ENCODE assay signal across 9 cellular contexts in the genomic region with DNA sequence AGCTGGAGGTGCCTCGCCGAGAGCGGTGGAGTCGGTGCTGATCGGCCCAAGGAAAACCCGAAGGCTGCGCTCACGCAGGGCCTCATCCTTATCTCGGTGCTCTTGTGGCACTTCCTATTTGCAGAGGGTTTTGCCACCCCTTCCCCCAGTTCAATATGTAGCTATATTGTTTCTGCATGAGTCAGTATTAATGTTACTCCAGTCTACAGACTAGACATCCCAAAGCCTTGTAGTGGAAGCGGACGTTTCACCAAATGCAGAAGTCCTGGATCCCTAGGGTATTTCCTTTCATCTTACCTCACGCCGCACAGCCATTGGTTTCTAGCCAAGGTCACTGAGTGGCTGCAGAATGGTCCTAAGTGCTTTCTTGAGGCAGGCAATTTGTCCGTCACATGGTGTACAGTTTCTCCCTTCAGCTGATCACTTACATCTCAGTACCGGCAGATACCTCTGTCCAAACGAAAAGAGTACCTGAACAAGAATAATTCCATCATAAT. TPM values are rescaled to one million over a fixed set of nuclear protein-coding genes. Genes with fewer than 3 reads are reported as not detected.
DNase-seq lines count a peak whose midpoint lies in the region; ATAC-seq, FAIRE-seq and TF ChIP-seq lines count a peak whose summit lies in the region.
"Not testable (repeated sequence)": the region's sequence is repeated elsewhere in the genome, so short reads cannot be mapped to it uniquely, and the experiment has no call there.
"Had no signal": no experiment of that assay in that cellular context is flagged by ENCODE, and none has a peak within 500 bp of the region (broad histone marks: within the 10 kb centered on the region; RNA-seq: fewer than 3 reads in every experiment).

No MANE protein-coding gene starts in this region.

- not testable (repeated sequence) for TF ChIP-seq EP300 in GM12878 (IDR thresholded peaks at IDR 0.05; ENCODE audit: borderline replicate concordance in 1 of 2, control insufficient read depth in 1 of 2, low read depth in 2 of 2, low read length in 2 of 2)

- TF ChIP-seq CTCF in CD4-positive, alpha-beta T cell (IDR thresholded peaks at IDR 0.05); GM12878 (IDR thresholded peaks at IDR 0.05 in 2 of 3, conservative IDR thresholded peaks at IDR 0.05 in 1 of 3; ENCODE audit: control insufficient read depth in 2 of 3, extremely low read depth in 1 of 3, insufficient read depth in 1 of 3, low read depth in 3 of 3, low read length in 3 of 3): not testable (repeated sequence)

- RAD21 ChIA-PET in GM12878 (lab: Charles Lee; ENCODE audit: unreplicated experiment), result not testable (repeated sequence)

- not testable (repeated sequence) for H3K9me3 ChIP-seq in CD4-positive, alpha-beta T cell (ENCODE audit: control insufficient read depth, low read length); GM12878 (replicated peaks; ENCODE audit: control insufficient read depth, insufficient read depth, low read length)

- TF ChIP-seq RAD21 in GM12878 (IDR thresholded peaks at IDR 0.05; ENCODE audit: insufficient read depth, low read depth, low read length), result not testable (repeated sequence)

- BruUV-seq in GM12878 (replicated peaks; lab: Mats Ljungman, UMichigan), result not testable (repeated sequence)

- H3K4me3 ChIP-seq in GM12878, result not testable (repeated sequence)

- not testable (repeated sequence) for H2AFZ ChIP-seq in GM12878 (ENCODE audit: control insufficient read depth, low read depth, low read length)

- H3K4me1 Mint-ChIP-seq in CD4-positive, alpha-beta T cell (ENCODE audit: low read depth); memory B cell; stimulated activated naive CD8-positive, alpha-beta T cell treated with anti-CD3 and anti-CD28 coated beads, Interleukin-15, amount 100 ng/mL, for 72 hours: not testable (repeated sequence)

- FAIRE-seq in HTR-8/SVneo (lab: Jason Lieb, UNC), result peak; percentile 84
- FAIRE-seq in GM12878 (lab: Jason Lieb, UNC), result peak; percentile 85
- FAIRE-seq in islet of Langerhans (lab: Jason Lieb, UNC), result peak; percentile 74

- DNase-seq in CD4-positive, alpha-beta T cell; HTR-8/SVneo (ENCODE audit: insufficient read length, low spot score); GM12878 (ENCODE audit: low read depth, low spot score); memory B cell (ENCODE audit: low spot score in 2 of 2); stimulated activated naive CD8-positive, alpha-beta T cell treated with anti-CD3 and anti-CD28 coated beads, Interleukin-15, amount 100 ng/mL, for 72 hours: not testable (repeated sequence)

- POLR2A ChIA-PET in CD4-positive, alpha-beta T cell (lab: Charles Lee); GM12878 (lab: Charles Lee): not testable (repeated sequence)

- peaks cover 16% of the 10 kb centered on the region for H3K36me3 Mint-ChIP-seq in CD4-positive, alpha-beta T cell (ENCODE audit: low read depth)
- peaks cover 11% of the 10 kb centered on the region for H3K36me3 Mint-ChIP-seq in memory B cell

- not testable (repeated sequence) for H4K20me1 ChIP-seq in GM12878 (ENCODE audit: control insufficient read depth, insufficient read depth)

- H3K4me2 ChIP-seq in GM12878 (ENCODE audit: control insufficient read depth, insufficient read depth), result not testable (repeated sequence)

- H3K9ac ChIP-seq in GM12878 (ENCODE audit: control insufficient read depth, insufficient read depth, low read length), result not testable (repeated sequence)

- not testable (repeated sequence) for H3K4me1 ChIP-seq in GM12878 (ENCODE audit: control insufficient read depth, insufficient read depth, low read length)

- 91% methylated on average over 14 of the region's 16 CpGs for WGBS in GM12878 (ENCODE audit: insufficient coverage, insufficient replicate concordance, low lambda C conversion rate, missing lambda C conversion rate)

- ATAC-seq in CD4-positive, alpha-beta T cell (ENCODE audit: poor library complexity), result peak; percentile 67
- ATAC-seq in GM12878, result peak; percentile 37
- ATAC-seq in memory B cell (ENCODE audit: low read depth), result peak; percentile 49
- ATAC-seq in stimulated activated naive CD8-positive, alpha-beta T cell treated with anti-CD3 and anti-CD28 coated beads, Interleukin-15, amount 100 ng/mL, for 72 hours, result peak; percentile 20

- not testable (repeated sequence) for H3K79me2 ChIP-seq in GM12878 (ENCODE audit: control insufficient read depth, insufficient read depth, low read length)

- not testable (repeated sequence) for H3K9me3 Mint-ChIP-seq in CD4-positive, alpha-beta T cell; memory B cell; stimulated activated naive CD8-positive, alpha-beta T cell treated with anti-CD3 and anti-CD28 coated beads, Interleukin-15, amount 100 ng/mL, for 72 hours

- intact Hi-C loops in CD4-positive, alpha-beta T cell (cut with DNase I, micrococcal nuclease); GM12878 (cut with micrococcal nuclease; ENCODE audit: unreplicated experiment): not testable (repeated sequence)

- not testable (repeated sequence) for H3K36me3 ChIP-seq in GM12878 (ENCODE audit: control insufficient read depth in 2 of 2, insufficient read depth in 2 of 2, low read length in 1 of 2)

- not testable (repeated sequence) for H3K4me3 Mint-ChIP-seq in CD4-positive, alpha-beta T cell; memory B cell; stimulated activated naive CD8-positive, alpha-beta T cell treated with anti-CD3 and anti-CD28 coated beads, Interleukin-15, amount 100 ng/mL, for 72 hours

- CTCF ChIA-PET in CD4-positive, alpha-beta T cell (lab: Charles Lee); GM12878 (lab: Yijun Ruan, JAX): not testable (repeated sequence)

- not testable (repeated sequence) for H3K27ac Mint-ChIP-seq in CD4-positive, alpha-beta T cell; memory B cell; stimulated activated naive CD8-positive, alpha-beta T cell treated with anti-CD3 and anti-CD28 coated beads, Interleukin-15, amount 100 ng/mL, for 72 hours

- H3K27me3 Mint-ChIP-seq in CD4-positive, alpha-beta T cell, result peaks cover 13% of the 10 kb centered on the region
- not testable (repeated sequence) for H3K27me3 Mint-ChIP-seq in memory B cell; stimulated activated naive CD8-positive, alpha-beta T cell treated with anti-CD3 and anti-CD28 coated beads, Interleukin-15, amount 100 ng/mL, for 72 hours

- in situ Hi-C loops in GM12878 (cut with MboI), result not testable (repeated sequence)

- not testable (repeated sequence) for H3K27me3 ChIP-seq in CD4-positive, alpha-beta T cell (ENCODE audit: control insufficient read depth, insufficient read depth, low read length); GM12878 (replicated peaks in 1 of 2; ENCODE audit: control insufficient read depth in 2 of 2, insufficient read depth in 2 of 2, low read length in 1 of 2)

- not testable (repeated sequence) for TF ChIP-seq POLR2A in GM12878 (IDR thresholded peaks at IDR 0.05; ENCODE audit: low read depth, low read length)

- SMC1A ChIA-PET in GM12878 (lab: Charles Lee; ENCODE audit: uncharacterized antibody, unreplicated experiment), result not testable (repeated sequence)

- H3K27ac ChIP-seq in CD4-positive, alpha-beta T cell (ENCODE audit: low read depth, low read length); GM12878 (ENCODE audit: control insufficient read depth, insufficient read depth): not testable (repeated sequence)

RNA-seq across cellular contexts. Expression of gene CATSPER2, which starts 0.8 kb away (rescaled TPM):
- total RNA-seq in CD4-positive, alpha-beta T cell, result 1 to 10 TPM; 3.0 to 4.1 TPM
- 35.4 and 35.8 TPM in 2 replicates for total RNA-seq in GM12878 (2013; cell fraction: nucleolus; rRNA removed)
- total RNA-seq in GM12878 (2014; rRNA removed), result 1.1 and 2.1 TPM in 2 replicates
- 2.6 and 2.7 TPM in 2 replicates for total RNA-seq in GM12878 (2014; rRNA removed; fragmentation: Illumina TruSeq; extraction: Trizol)
- total RNA-seq in GM12878 (2021), result 2.3 and 4.3 TPM in 2 replicates
- polyA plus RNA-seq in GM12878 (2011; ENCODE audit: low read depth), result 2.5 TPM
- polyA plus RNA-seq in GM12878 (2011; rRNA removed), result 5.6 TPM in 2 replicates
- polyA plus RNA-seq in GM12878 (2011; cell fraction: cytosol; rRNA removed), result 2.5 and 3.2 TPM in 2 replicates
- 13.6 and 14.9 TPM in 2 replicates for polyA plus RNA-seq in GM12878 (2011; cell fraction: nucleus; rRNA removed)
- 3.8 and 4.1 TPM in 2 replicates for polyA plus RNA-seq in GM12878 (2012)
- polyA plus RNA-seq in GM12878 (2014; fragmentation: Illumina TruSeq; extraction: Trizol), result 4.4 and 7.2 TPM in 2 replicates
- 1 to 10 TPM in 1 of 2 experiments, under 1 TPM in 1; 0.64 to 2.4 TPM for polyA plus RNA-seq in GM12878 (2014; fragmentation: Nextera tagmentation; extraction: Ambion mirVana)
- polyA plus RNA-seq in GM12878 (2014; rRNA removed), result 3.3 and 3.6 TPM in 2 replicates
- 1 to 10 TPM; 2.5 to 3.5 TPM for polyA plus RNA-seq in GM12878 (2016; fragmentation: Nextera tagmentation; extraction: Ambion mirVana)
- polyA minus RNA-seq in GM12878 (2011; rRNA and poly(A)+ RNA removed), result 8.3 and 9.4 TPM in 2 replicates
- polyA minus RNA-seq in GM12878 (2011; cell fraction: cytosol; rRNA and poly(A)+ RNA removed), result 1.9 and 4.1 TPM in 2 replicates
- polyA minus RNA-seq in GM12878 (2011; cell fraction: nucleus; rRNA and poly(A)+ RNA removed), result 4.2 and 11.0 TPM in 2 replicates

RNA-seq across cellular contexts. Expression of gene STRC, which starts 30.9 kb away (rescaled TPM):
- total RNA-seq in CD4-positive, alpha-beta T cell, result 1 to 10 TPM; 1.7 to 2.1 TPM
- 11.8 and 13.3 TPM in 2 replicates for total RNA-seq in GM12878 (2013; cell fraction: nucleolus; rRNA removed)
- 0.23 and 0.27 TPM in 2 replicates for total RNA-seq in GM12878 (2014; rRNA removed)
- total RNA-seq in GM12878 (2014; rRNA removed; fragmentation: Illumina TruSeq; extraction: Trizol), result 0.04 and 0.14 TPM in 2 replicates
- 0.16 and 0.28 TPM in 2 replicates for total RNA-seq in GM12878 (2021)
- 0.64 TPM for polyA plus RNA-seq in GM12878 (2011; ENCODE audit: low read depth)
- polyA plus RNA-seq in GM12878 (2011; rRNA removed), result 0.43 and 0.45 TPM in 2 replicates
- 0.27 and 0.35 TPM in 2 replicates for polyA plus RNA-seq in GM12878 (2011; cell fraction: cytosol; rRNA removed)
- 3.8 and 4.2 TPM in 2 replicates for polyA plus RNA-seq in GM12878 (2011; cell fraction: nucleus; rRNA removed)
- polyA plus RNA-seq in GM12878 (2012), result 1.4 and 1.7 TPM in 2 replicates
- 0.16 and 0.22 TPM in 2 replicates for polyA plus RNA-seq in GM12878 (2014; fragmentation: Illumina TruSeq; extraction: Trizol)
- polyA plus RNA-seq in GM12878 (2014; fragmentation: Nextera tagmentation; extraction: Ambion mirVana), result under 1 TPM in 1 of 2 experiments, not detected in 1; 0.10 TPM
- polyA plus RNA-seq in GM12878 (2014; rRNA removed), result 0.14 and 0.38 TPM in 2 replicates
- polyA plus RNA-seq in GM12878 (2016; fragmentation: Nextera tagmentation; extraction: Ambion mirVana), result under 1 TPM; 0.16 to 0.21 TPM
- 0.44 and 0.82 TPM in 2 replicates for polyA minus RNA-seq in GM12878 (2011; rRNA and poly(A)+ RNA removed)
- not detected in 2 replicates for polyA minus RNA-seq in GM12878 (2011; cell fraction: cytosol; rRNA and poly(A)+ RNA removed)
- polyA minus RNA-seq in GM12878 (2011; cell fraction: nucleus; rRNA and poly(A)+ RNA removed), result 0.97 and 1.2 TPM in 2 replicates
- total RNA-seq: HFFc6, HT1080 had no signal
- polyA plus RNA-seq: BJ had no signal

RNA-seq across cellular contexts. Expression of gene CKMT1A, which starts 44.2 kb away (rescaled TPM):
- not detected for total RNA-seq in CD4-positive, alpha-beta T cell
- not detected in 2 replicates for total RNA-seq in GM12878 (2013; cell fraction: nucleolus; rRNA removed)
- total RNA-seq in GM12878 (2014; rRNA removed) (not detected in 2 replicates), GM12878 (2014; rRNA removed; fragmentation: Illumina TruSeq; extraction: Trizol) (not detected in 2 replicates), GM12878 (2021) (0.13 TPM in 1 of 2 replicates, not detected in the other)
- polyA plus RNA-seq in GM12878 (2011; ENCODE audit: low read depth), result not detected
- polyA plus RNA-seq in GM12878 (2011; rRNA removed) (not detected in 2 replicates), GM12878 (2014; fragmentation: Illumina TruSeq; extraction: Trizol) (not detected in 2 replicates), GM12878 (2014; fragmentation: Nextera tagmentation; extraction: Ambion mirVana) (under 1 TPM in 1 of 2 experiments, not detected in 1; 0.05 TPM), GM12878 (2014; rRNA removed) (not detected in 2 replicates), GM12878 (2016; fragmentation: Nextera tagmentation; extraction: Ambion mirVana) (not detected)
- not detected in 2 replicates for polyA plus RNA-seq in GM12878 (2011; cell fraction: cytosol; rRNA removed)
- polyA plus RNA-seq in GM12878 (2011; cell fraction: nucleus; rRNA removed), result not detected in 2 replicates
- polyA plus RNA-seq in GM12878 (2012), result not detected in 2 replicates
- polyA minus RNA-seq in GM12878 (2011; rRNA and poly(A)+ RNA removed), result not detected in 2 replicates
- polyA minus RNA-seq in GM12878 (2011; cell fraction: cytosol; rRNA and poly(A)+ RNA removed), result not detected in 2 replicates
- polyA minus RNA-seq in GM12878 (2011; cell fraction: nucleus; rRNA and poly(A)+ RNA removed), result not detected in 2 replicates
- total RNA-seq: HFFc6 had no signal

RNA-seq across cellular contexts. Expression of gene CKMT1B, which starts 55.7 kb away (rescaled TPM):
- not detected for total RNA-seq in CD4-positive, alpha-beta T cell
- total RNA-seq in GM12878 (2013; cell fraction: nucleolus; rRNA removed), result not detected in 2 replicates
- total RNA-seq in GM12878 (2014; rRNA removed), result 0.17 TPM in 1 of 2 replicates, not detected in the other
- total RNA-seq in GM12878 (2014; rRNA removed; fragmentation: Illumina TruSeq; extraction: Trizol), result 0.13 and 0.14 TPM in 2 replicates
- total RNA-seq in GM12878 (2021), result 0.13 and 0.21 TPM in 2 replicates
- not detected for polyA plus RNA-seq in GM12878 (2011; ENCODE audit: low read depth)
- not detected in 2 replicates for polyA plus RNA-seq in GM12878 (2011; rRNA removed)
- polyA plus RNA-seq in GM12878 (2011; cell fraction: cytosol; rRNA removed), result not detected in 2 replicates
- polyA plus RNA-seq in GM12878 (2011; cell fraction: nucleus; rRNA removed), result not detected in 2 replicates
- 0.07 TPM in 1 of 2 replicates, not detected in the other for polyA plus RNA-seq in GM12878 (2012)
- 0.14 and 0.24 TPM in 2 replicates for polyA plus RNA-seq in GM12878 (2014; fragmentation: Illumina TruSeq; extraction: Trizol)
- polyA plus RNA-seq in GM12878 (2014; fragmentation: Nextera tagmentation; extraction: Ambion mirVana), result under 1 TPM; 0.07 to 0.35 TPM
- 0.32 TPM in 1 of 2 replicates, not detected in the other for polyA plus RNA-seq in GM12878 (2014; rRNA removed)
- polyA plus RNA-seq in GM12878 (2016; fragmentation: Nextera tagmentation; extraction: Ambion mirVana), result under 1 TPM in 1 of 2 experiments, not detected in 1; 0.29 TPM
- not detected in 2 replicates for polyA minus RNA-seq in GM12878 (2011; rRNA and poly(A)+ RNA removed)
- not detected in 2 replicates for polyA minus RNA-seq in GM12878 (2011; cell fraction: cytosol; rRNA and poly(A)+ RNA removed)
- polyA minus RNA-seq in GM12878 (2011; cell fraction: nucleus; rRNA and poly(A)+ RNA removed), result not detected in 2 replicates
- total RNA-seq: HFFc6 had no signal

RNA-seq across cellular contexts. Expression of gene PPIP5K1, which starts 59.5 kb away (rescaled TPM):
- total RNA-seq in CD4-positive, alpha-beta T cell, result 10 to 100 TPM; 16.9 to 23.8 TPM
- total RNA-seq in GM12878 (2013; cell fraction: nucleolus; rRNA removed), result 230 and 277 TPM in 2 replicates
- total RNA-seq in GM12878 (2014; rRNA removed), result 11.4 and 14.5 TPM in 2 replicates
- total RNA-seq in GM12878 (2014; rRNA removed; fragmentation: Illumina TruSeq; extraction: Trizol), result 23.6 and 24.0 TPM in 2 replicates
- 36.5 and 37.2 TPM in 2 replicates for total RNA-seq in GM12878 (2021)
- 16.1 TPM for polyA plus RNA-seq in GM12878 (2011; ENCODE audit: low read depth)
- polyA plus RNA-seq in GM12878 (2011; rRNA removed), result 48.3 and 54.4 TPM in 2 replicates
- polyA plus RNA-seq in GM12878 (2011; cell fraction: cytosol; rRNA removed), result 47.1 and 47.9 TPM in 2 replicates
- 182 and 217 TPM in 2 replicates for polyA plus RNA-seq in GM12878 (2011; cell fraction: nucleus; rRNA removed)
- polyA plus RNA-seq in GM12878 (2012), result 16.3 and 17.0 TPM in 2 replicates
- polyA plus RNA-seq in GM12878 (2014; fragmentation: Illumina TruSeq; extraction: Trizol), result 28.7 and 35.2 TPM in 2 replicates
- 1 to 10 TPM; 2.5 to 4.5 TPM for polyA plus RNA-seq in GM12878 (2014; fragmentation: Nextera tagmentation; extraction: Ambion mirVana)
- polyA plus RNA-seq in GM12878 (2014; rRNA removed), result 27.8 and 38.0 TPM in 2 replicates
- 10 to 100 TPM; 15.0 to 15.1 TPM for polyA plus RNA-seq in GM12878 (2016; fragmentation: Nextera tagmentation; extraction: Ambion mirVana)
- 97.9 and 100 TPM in 2 replicates for polyA minus RNA-seq in GM12878 (2011; rRNA and poly(A)+ RNA removed)
- 17.6 and 18.6 TPM in 2 replicates for polyA minus RNA-seq in GM12878 (2011; cell fraction: cytosol; rRNA and poly(A)+ RNA removed)
- polyA minus RNA-seq in GM12878 (2011; cell fraction: nucleus; rRNA and poly(A)+ RNA removed), result 108 and 114 TPM in 2 replicates
